In the genomic region with DNA sequence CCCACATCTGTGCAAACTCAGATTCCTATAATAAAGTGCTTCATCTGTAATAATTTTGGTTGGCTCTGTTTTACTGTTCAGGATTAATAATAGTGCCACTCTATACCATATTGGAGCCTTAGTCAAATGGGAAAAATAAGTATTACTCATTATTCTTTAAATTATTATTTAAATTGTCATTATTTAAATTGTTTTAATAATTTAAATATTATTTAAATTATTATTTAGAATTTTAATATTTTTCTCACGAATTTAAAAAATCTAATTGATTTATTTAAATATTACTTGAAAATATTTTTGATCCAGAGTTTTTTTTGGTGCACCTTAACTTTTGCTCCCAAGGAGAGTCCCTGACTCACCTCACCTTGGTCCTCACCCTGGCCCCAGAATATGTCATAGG, we compare ENCODE assay signal across 17 cellular contexts.
"Had no signal": no experiment of that assay in that cellular context is flagged by ENCODE, and none has a peak within 500 bp of the region (broad histone marks: within the 10 kb centered on the region; RNA-seq: fewer than 3 reads in every experiment).

No MANE protein-coding gene starts in this region.

- DNase-seq: KBM-7, NCI-H1092, NCI-H1105 treated with DMSO at 0.1 percent for 48 hours, NCI-H1417 treated with DMSO at 0.1 percent for 48 hours, NCI-H146, NCI-H1694 treated with DMSO at 0.1 percent for 48 hours, NCI-H1930, NCI-H2081, NCI-H2107, NCI-H2227 treated with DMSO at 0.1 percent for 48 hours, NCI-H524, NCI-H774, PC-3, SHP77, SK-N-SH had no signal

- H3K9me3 ChIP-seq: SK-N-SH had no signal

- H3K4me2 ChIP-seq: SK-N-SH had no signal

- H3K9me2 ChIP-seq: SK-N-SH had no signal

- ATAC-seq: Panc1, PC-3 had no signal

- H3K9ac ChIP-seq: SK-N-SH had no signal

- H3K27ac ChIP-seq: RWPE1 had no signal
